9 cellular contexts compared by ENCODE assay signal in the genomic region with DNA sequence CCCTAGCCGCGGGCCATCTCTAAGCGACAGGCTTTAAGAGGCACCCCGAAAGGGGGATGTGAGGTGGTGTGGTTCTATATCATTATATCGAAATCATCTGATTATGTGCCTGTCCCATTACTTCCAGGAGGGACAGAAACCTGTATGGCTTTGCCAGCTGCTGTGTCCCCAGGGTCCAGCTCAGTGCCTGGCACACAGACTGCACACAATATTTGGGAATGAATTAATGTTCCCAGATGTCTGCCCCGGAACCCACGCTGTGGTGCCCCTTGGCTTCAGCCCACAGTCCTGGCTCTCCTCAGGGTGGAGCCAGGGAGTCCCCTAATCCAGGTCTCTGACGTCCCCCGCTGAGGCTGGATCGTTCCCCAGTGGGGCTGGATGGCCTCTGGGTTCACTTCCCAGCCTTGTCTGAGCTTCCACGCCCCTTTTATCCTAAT. TPM values are rescaled to one million over a fixed set of nuclear protein-coding genes. Genes with fewer than 3 reads are reported as not detected.
DNase-seq lines count a peak whose midpoint lies in the region; ATAC-seq and TF ChIP-seq lines count a peak whose summit lies in the region.
"Had no signal": no experiment of that assay in that cellular context is flagged by ENCODE, and none has a peak within 500 bp of the region (broad histone marks: within the 10 kb centered on the region; RNA-seq: fewer than 3 reads in every experiment).

No MANE protein-coding gene starts in this region.

- peaks cover 17% of the 10 kb centered on the region for H3K4me1 Mint-ChIP-seq in activated CD8-positive, alpha-beta memory T cell treated with anti-CD3 and anti-CD28 coated beads, Interleukin-2, amount 10 ng/mL, durations not matched to agents 7 days and 5 days
- peaks cover 5% of the 10 kb centered on the region for H3K4me1 Mint-ChIP-seq in CD8-positive, alpha-beta T cell (ENCODE audit: low read depth)

- H3K9me3 ChIP-seq in suprapubic skin, result no peaks in the 10 kb centered on the region
- no peaks in the 10 kb centered on the region for H3K9me3 ChIP-seq in CD8-positive, alpha-beta T cell (ENCODE audit: low read length)

- H3K4me3 ChIP-seq in astrocyte of the spinal cord (ENCODE audit: low read depth, low read length) (peak overlapping the region; percentile 10), suprapubic skin (peak overlapping the region; percentile 30)
- H3K4me3 ChIP-seq in CD8-positive, alpha-beta T cell (ENCODE audit: low read depth, low read length), result no peak overlapping the region

- CTCF ChIA-PET in activated CD8-positive, alpha-beta memory T cell treated with anti-CD3 and anti-CD28 coated beads, Interleukin-2, amount 10 ng/mL, durations not matched to agents 7 days and 5 days (lab: Charles Lee), result interaction anchor here (0.6 to 4.6 kb wide), 97 partner anchors 11 to 822 kb away, joined by 3 to 110 read pairs (median 7); partner anchors contain the start of genes AHCY, CBFA2T2, DYNLRB1 and ITCH
- CTCF ChIA-PET in CD8-positive, alpha-beta T cell (lab: Charles Lee), result interaction anchor here (0.7 to 4.3 kb wide), 65 partner anchors 9 to 468 kb away, joined by 3 to 102 read pairs (median 4); partner anchors contain the start of genes AHCY, ASIP, DYNLRB1 and ITCH

- H3K4me3 Mint-ChIP-seq in activated CD8-positive, alpha-beta memory T cell treated with anti-CD3 and anti-CD28 coated beads, Interleukin-2, amount 10 ng/mL, durations not matched to agents 7 days and 5 days, result no peak overlapping the region
- no peak overlapping the region for H3K4me3 Mint-ChIP-seq in CD8-positive, alpha-beta T cell
- H3K4me3 Mint-ChIP-seq: stimulated activated naive CD8-positive, alpha-beta T cell treated with anti-CD3 and anti-CD28 coated beads, Interleukin-15, Interleukin-2, amounts not matched to agents 100 ng/mL and 50 ng/mL, for 24 hours had no signal

- H3K27me3 ChIP-seq in suprapubic skin, result peaks cover 8% of the 10 kb centered on the region
- H3K27me3 ChIP-seq in CD8-positive, alpha-beta T cell (ENCODE audit: insufficient read depth, low read length), result peaks cover 9% of the 10 kb centered on the region

- peaks cover 19% of the 10 kb centered on the region for H3K4me1 ChIP-seq in suprapubic skin
- peaks cover 9% of the 10 kb centered on the region for H3K4me1 ChIP-seq in CD8-positive, alpha-beta T cell (ENCODE audit: insufficient read depth, low read length)

- 7% methylated on average over 7 of the region's 11 CpGs for WGBS in suprapubic skin

- no peak for TF ChIP-seq EP300 in suprapubic skin (IDR thresholded peaks at IDR 0.05)

- POLR2A ChIA-PET in CD8-positive, alpha-beta T cell (lab: Charles Lee), result interaction anchor here (0.6 to 2.6 kb wide), 9 partner anchors 10 to 1048 kb away, joined by 3 to 12 read pairs (median 3); partner anchors contain the start of genes AHCY, DYNLRB1 and ITCH

- intact Hi-C loops in left colon (cut with DNase I, micrococcal nuclease), result loop anchor here in 1 of 2 donors (10.0 kb wide), 1 partner anchor 163 kb away; no protein-coding TSS in a partner anchor
- intact Hi-C loops in CD8-positive, alpha-beta T cell (cut with DNase I, micrococcal nuclease), result loop anchor here (1.0 to 5.0 kb wide), 7 partner anchors 95 to 457 kb away; no protein-coding TSS in a partner anchor

- H3K36me3 Mint-ChIP-seq in activated CD8-positive, alpha-beta memory T cell treated with anti-CD3 and anti-CD28 coated beads, Interleukin-2, amount 10 ng/mL, durations not matched to agents 7 days and 5 days, result no peaks in the 10 kb centered on the region
- H3K36me3 Mint-ChIP-seq in CD8-positive, alpha-beta T cell, result no peaks in the 10 kb centered on the region

- in situ Hi-C loops in astrocyte of the spinal cord (cut with HindIII; ENCODE audit: low sequenced_read_pairs), result no loop called here

- TF ChIP-seq CTCF in astrocyte of the spinal cord (IDR thresholded peaks at IDR 0.05; ENCODE audit: low read depth, low read length) (no peak), suprapubic skin (IDR thresholded peaks at IDR 0.05) (no peak)
- TF ChIP-seq CTCF in CD8-positive, alpha-beta T cell (IDR thresholded peaks at IDR 0.05), result no peak

- H3K27ac Mint-ChIP-seq in activated CD8-positive, alpha-beta memory T cell treated with anti-CD3 and anti-CD28 coated beads, Interleukin-2, amount 10 ng/mL, durations not matched to agents 7 days and 5 days, result no peak overlapping the region
- H3K27ac Mint-ChIP-seq in CD8-positive, alpha-beta T cell, result no peak overlapping the region
- H3K27ac Mint-ChIP-seq: stimulated activated naive CD8-positive, alpha-beta T cell treated with anti-CD3 and anti-CD28 coated beads, Interleukin-15, Interleukin-2, amounts not matched to agents 100 ng/mL and 50 ng/mL, for 24 hours had no signal

- H3K27ac ChIP-seq in suprapubic skin, result no peak overlapping the region
- no peak overlapping the region for H3K27ac ChIP-seq in CD8-positive, alpha-beta T cell (ENCODE audit: low read depth, low read length)

- ATAC-seq in activated CD8-positive, alpha-beta memory T cell treated with anti-CD3 and anti-CD28 coated beads, Interleukin-2, amount 10 ng/mL, durations not matched to agents 7 days and 5 days, result peak; percentile 2
- ATAC-seq in left colon, result peak; percentile 20
- ATAC-seq in CD8-positive, alpha-beta T cell, result no peak
- no peak for ATAC-seq in GM18858 (IDR thresholded peaks at IDR 0.05; ENCODE audit: unreplicated experiment)

- no peaks in the 10 kb centered on the region for H3K36me3 ChIP-seq in suprapubic skin
- H3K36me3 ChIP-seq in CD8-positive, alpha-beta T cell (ENCODE audit: insufficient read depth, low read length), result no peaks in the 10 kb centered on the region

- no peak for DNase-seq in activated CD8-positive, alpha-beta memory T cell treated with anti-CD3 and anti-CD28 coated beads, Interleukin-2, amount 10 ng/mL, durations not matched to agents 7 days and 5 days
- DNase-seq in activated CD8-positive, alpha-beta memory T cell treated with anti-CD3 and anti-CD28 coated beads, Interleukin-2, amount 50 U/mL, for 4 hours, result no peak
- DNase-seq in astrocyte of the spinal cord (ENCODE audit: low read depth, low spot score), result no peak
- DNase-seq in left colon, result peak in 1 of 2 donors; percentile 31
- DNase-seq in suprapubic skin (ENCODE audit: low spot score in 2 of 2), result no peak
- DNase-seq in AG08395 (ENCODE audit: low spot score), result no peak
- no peak for DNase-seq in CD8-positive, alpha-beta T cell

- peaks cover 27% of the 10 kb centered on the region for H3K27me3 Mint-ChIP-seq in activated CD8-positive, alpha-beta memory T cell treated with anti-CD3 and anti-CD28 coated beads, Interleukin-2, amount 10 ng/mL, durations not matched to agents 7 days and 5 days
- H3K27me3 Mint-ChIP-seq in CD8-positive, alpha-beta T cell (ENCODE audit: low read depth), result peaks cover 20% of the 10 kb centered on the region

- no peak for TF ChIP-seq POLR2A in suprapubic skin (IDR thresholded peaks at IDR 0.05)

- no peaks in the 10 kb centered on the region for H3K9me3 Mint-ChIP-seq in activated CD8-positive, alpha-beta memory T cell treated with anti-CD3 and anti-CD28 coated beads, Interleukin-2, amount 10 ng/mL, durations not matched to agents 7 days and 5 days (ENCODE audit: low read depth)
- H3K9me3 Mint-ChIP-seq in CD8-positive, alpha-beta T cell, result no peaks in the 10 kb centered on the region
- H3K9me3 Mint-ChIP-seq: stimulated activated naive CD8-positive, alpha-beta T cell treated with anti-CD3 and anti-CD28 coated beads, Interleukin-15, Interleukin-2, amounts not matched to agents 100 ng/mL and 50 ng/mL, for 24 hours had no signal

RNA-seq across cellular contexts. Expression of gene AHCY, which starts 8.9 kb away (rescaled TPM):
- 10 to 100 TPM; 74.3 to 95.5 TPM for total RNA-seq in activated CD8-positive, alpha-beta memory T cell treated with anti-CD3 and anti-CD28 coated beads, Interleukin-2, amount 10 ng/mL, durations not matched to agents 7 days and 5 days
- total RNA-seq in left colon, result 10 to 100 TPM; 72.9 to 73.9 TPM
- 10 to 100 TPM; 43.7 to 88.9 (median 80.4) TPM for total RNA-seq in suprapubic skin
- total RNA-seq in CD8-positive, alpha-beta T cell, result 10 to 100 TPM; 16.1 to 17.8 TPM

RNA-seq across cellular contexts. Expression of gene ITCH, which starts 51.0 kb away (rescaled TPM):
- total RNA-seq in activated CD8-positive, alpha-beta memory T cell treated with anti-CD3 and anti-CD28 coated beads, Interleukin-2, amount 10 ng/mL, durations not matched to agents 7 days and 5 days, result 10 to 100 TPM; 51.6 to 57.9 TPM
- total RNA-seq in left colon, result 10 to 100 TPM; 69.6 to 78.3 TPM
- 10 to 100 TPM; 37.4 to 48.4 (median 43.4) TPM for total RNA-seq in suprapubic skin
- 10 to 100 TPM; 50.4 to 55.2 TPM for total RNA-seq in CD8-positive, alpha-beta T cell

Comparison
In these comparisons a context has a peak if more than half of its experiments do, and no peak if none do; other contexts are left out.
1. ATAC-seq: peak in activated CD8-positive, alpha-beta memory T cell treated with anti-CD3 and anti-CD28 coated beads, Interleukin-2, amount 10 ng/mL, durations not matched to agents 7 days and 5 days (single experiment) and left colon (single experiment); none in CD8-positive, alpha-beta T cell (single experiment) and GM18858 (single experiment).